Comparison of ENCODE assay signal across 8 cellular contexts in the genomic region with DNA sequence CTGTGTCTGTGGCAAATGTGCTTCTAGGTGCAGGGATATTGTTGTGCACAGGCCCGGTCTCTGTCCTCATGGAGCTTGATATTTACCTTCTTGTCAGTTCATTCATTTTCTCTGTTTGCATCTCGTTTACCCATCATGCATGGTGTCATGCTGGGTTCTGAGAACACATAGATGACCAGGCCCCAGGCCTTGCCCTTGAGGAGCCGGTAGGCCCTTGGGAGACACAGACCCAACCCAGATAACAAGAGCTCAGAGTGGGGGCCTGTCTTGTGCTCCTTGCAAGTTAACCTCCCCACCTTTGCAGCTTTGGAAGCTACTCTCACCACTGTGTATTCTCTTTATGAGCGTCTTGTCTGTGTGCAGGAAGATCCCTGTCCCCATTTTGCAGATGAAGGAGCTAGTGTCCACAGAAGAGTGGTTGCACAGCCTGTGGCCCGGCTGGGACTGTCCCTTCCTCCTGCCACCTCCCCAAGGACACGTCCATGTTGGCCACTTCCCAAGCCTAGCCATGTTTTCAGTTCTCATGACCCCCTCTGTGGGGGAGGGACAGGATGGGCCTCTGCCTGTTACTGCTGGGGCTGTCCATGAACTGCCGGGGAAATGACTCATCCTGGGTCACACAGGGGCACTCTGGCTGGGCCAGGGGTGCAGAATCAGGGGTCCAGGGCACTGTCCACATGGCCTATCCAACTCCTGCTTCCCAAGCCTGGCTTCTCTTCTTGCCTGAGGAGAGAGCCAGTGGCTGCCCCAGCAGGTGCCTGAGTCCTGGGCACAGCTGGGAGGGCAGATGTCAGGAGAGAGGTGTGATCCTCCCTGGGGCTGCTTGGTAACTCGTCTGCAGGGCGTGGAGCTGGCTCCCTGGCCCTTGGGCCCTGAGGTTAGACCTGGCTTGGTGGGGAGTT. TPM values are rescaled to one million over a fixed set of nuclear protein-coding genes. Genes with fewer than 3 reads are reported as not detected.
DNase-seq lines count a peak whose midpoint lies in the region; ATAC-seq, FAIRE-seq and TF ChIP-seq lines count a peak whose summit lies in the region.

No MANE protein-coding gene starts in this region.

- no peaks in the 10 kb centered on the region for H3K9me3 ChIP-seq in gastrocnemius medialis

- TF ChIP-seq CTCF in HFF-Myc (IDR thresholded peaks at IDR 0.05; ENCODE audit: low read depth, low read length, missing control alignments) (no peak), gastrocnemius medialis (IDR thresholded peaks at IDR 0.05 in 4 of 5, conservative IDR thresholded peaks at IDR 0.05 in 1 of 5) (no peak)
- TF ChIP-seq CTCF in activated CD8-positive, alpha-beta T cell treated with anti-CD3 and anti-CD28 coated beads for 36 hours (IDR thresholded peaks at IDR 0.05) = no peak

- no peak for DNase-seq in HFF-Myc (ENCODE audit: extremely low read depth, low read depth)
- DNase-seq in activated CD8-positive, alpha-beta T cell treated with anti-CD3 and anti-CD28 coated beads for 36 hours = no peak
- peak; percentile 77 for DNase-seq in left cardiac atrium
- DNase-seq in gastrocnemius medialis = no peak
- no peak for DNase-seq in mesenteric fat pad (ENCODE audit: low spot score)
- DNase-seq in HTR-8/SVneo (ENCODE audit: insufficient read length, low spot score) = no peak
- DNase-seq in medulla oblongata (ENCODE audit: extremely low spot score) = no peak

- H3K9me3 Mint-ChIP-seq in activated CD8-positive, alpha-beta T cell treated with anti-CD3 and anti-CD28 coated beads for 36 hours = no peaks in the 10 kb centered on the region

- H3K36me3 Mint-ChIP-seq in activated CD8-positive, alpha-beta T cell treated with anti-CD3 and anti-CD28 coated beads for 36 hours (ENCODE audit: low read depth) = no peaks in the 10 kb centered on the region

- peaks cover 26 to 28% of the 10 kb centered on the region in 2 donors for H3K4me1 ChIP-seq in gastrocnemius medialis

- ATAC-seq in activated CD8-positive, alpha-beta T cell treated with anti-CD3 and anti-CD28 coated beads for 36 hours = peak; percentile 16
- ATAC-seq in left cardiac atrium (peak in 1 of 2 donors; percentile 23), gastrocnemius medialis (peak in 1 of 2 donors; percentile 25), GM21423 (IDR thresholded peaks at IDR 0.05; ENCODE audit: unreplicated experiment) (no peak)

- no peaks in the 10 kb centered on the region for H3K27me3 Mint-ChIP-seq in activated CD8-positive, alpha-beta T cell treated with anti-CD3 and anti-CD28 coated beads for 36 hours

- no peak for TF ChIP-seq POLR2A in gastrocnemius medialis (IDR thresholded peaks at IDR 0.05)

- H3K36me3 ChIP-seq in gastrocnemius medialis = no peaks in the 10 kb centered on the region

- FAIRE-seq in HTR-8/SVneo (lab: Jason Lieb, UNC) = no peak

- peak overlapping the region; percentile 46 for H3K4me3 ChIP-seq in HFF-Myc (replicated peaks; ENCODE audit: low read depth, low read length)
- H3K4me3 ChIP-seq in gastrocnemius medialis = peak overlapping the region; percentile 3 to 74 (median 22)

- POLR2A ChIA-PET in activated CD8-positive, alpha-beta T cell treated with anti-CD3 and anti-CD28 coated beads for 36 hours (lab: Charles Lee) = interaction anchor here (1.2 to 1.5 kb wide), 2 partner anchors 11 to 25 kb away, joined by 6 to 8 read pairs; partner anchors contain the start of genes IMP3 and SNUPN

- peak overlapping the region; percentile 12 to 87 (median 67) for H3K27ac ChIP-seq in gastrocnemius medialis

- H3K27ac Mint-ChIP-seq in activated CD8-positive, alpha-beta T cell treated with anti-CD3 and anti-CD28 coated beads for 36 hours = no peak overlapping the region

- intact Hi-C loops in activated CD8-positive, alpha-beta T cell treated with anti-CD3 and anti-CD28 coated beads for 36 hours (cut with micrococcal nuclease) = no loop called here
- intact Hi-C loops in left cardiac atrium (cut with DNase I) = no loop called here
- intact Hi-C loops in gastrocnemius medialis (cut with DNase I; ENCODE audit: low total_unique reads) = no loop called here

- in situ Hi-C loops in gastrocnemius medialis (cut with MboI; ENCODE audit: low sequenced_read_pairs in 4 of 4) = no loop called here

- no peaks in the 10 kb centered on the region for H3K27me3 ChIP-seq in gastrocnemius medialis

- H3K4me1 Mint-ChIP-seq in activated CD8-positive, alpha-beta T cell treated with anti-CD3 and anti-CD28 coated beads for 36 hours (ENCODE audit: low read depth) = peaks cover 20% of the 10 kb centered on the region

- CTCF ChIA-PET in activated CD8-positive, alpha-beta T cell treated with anti-CD3 and anti-CD28 coated beads for 36 hours (lab: Charles Lee) = interaction anchor here (0.9 to 1.0 kb wide), 2 partner anchors 11 to 29 kb away, joined by 3 read pairs; partner anchors contain the start of gene IMP3

- no peak overlapping the region for H3K4me3 Mint-ChIP-seq in activated CD8-positive, alpha-beta T cell treated with anti-CD3 and anti-CD28 coated beads for 36 hours

RNA-seq across cellular contexts. Expression of gene SNX33, which starts 3.4 kb away (rescaled TPM):
- total RNA-seq in activated CD8-positive, alpha-beta T cell treated with anti-CD3 and anti-CD28 coated beads for 36 hours = 1 to 10 TPM; 1.7 to 1.8 TPM
- 10 to 100 TPM; 14.3 to 17.0 TPM for total RNA-seq in left cardiac atrium
- 1 to 10 TPM; 4.9 to 6.7 (median 5.5) TPM for total RNA-seq in gastrocnemius medialis
- 25.1 TPM for total RNA-seq in mesenteric fat pad

RNA-seq across cellular contexts. Expression of gene IMP3, which starts 11.1 kb away (rescaled TPM):
- 100 to 1,000 TPM; 101 to 105 TPM for total RNA-seq in activated CD8-positive, alpha-beta T cell treated with anti-CD3 and anti-CD28 coated beads for 36 hours
- total RNA-seq in left cardiac atrium = 10 to 100 TPM; 44.1 to 49.9 TPM
- total RNA-seq in gastrocnemius medialis = 100 to 1,000 TPM; 110 to 184 (median 153) TPM
- total RNA-seq in mesenteric fat pad = 67.5 TPM

RNA-seq across cellular contexts. Expression of gene SNUPN, which starts 25.6 kb away (rescaled TPM):
- 10 to 100 TPM; 28.2 to 28.5 TPM for total RNA-seq in activated CD8-positive, alpha-beta T cell treated with anti-CD3 and anti-CD28 coated beads for 36 hours
- 10 to 100 TPM; 15.6 to 21.4 TPM for total RNA-seq in left cardiac atrium
- total RNA-seq in gastrocnemius medialis = 10 to 100 TPM; 14.2 to 18.3 (median 15.9) TPM
- 22.0 TPM for total RNA-seq in mesenteric fat pad
